Comparison of ENCODE assay signal across 2 cellular contexts in the genomic region with DNA sequence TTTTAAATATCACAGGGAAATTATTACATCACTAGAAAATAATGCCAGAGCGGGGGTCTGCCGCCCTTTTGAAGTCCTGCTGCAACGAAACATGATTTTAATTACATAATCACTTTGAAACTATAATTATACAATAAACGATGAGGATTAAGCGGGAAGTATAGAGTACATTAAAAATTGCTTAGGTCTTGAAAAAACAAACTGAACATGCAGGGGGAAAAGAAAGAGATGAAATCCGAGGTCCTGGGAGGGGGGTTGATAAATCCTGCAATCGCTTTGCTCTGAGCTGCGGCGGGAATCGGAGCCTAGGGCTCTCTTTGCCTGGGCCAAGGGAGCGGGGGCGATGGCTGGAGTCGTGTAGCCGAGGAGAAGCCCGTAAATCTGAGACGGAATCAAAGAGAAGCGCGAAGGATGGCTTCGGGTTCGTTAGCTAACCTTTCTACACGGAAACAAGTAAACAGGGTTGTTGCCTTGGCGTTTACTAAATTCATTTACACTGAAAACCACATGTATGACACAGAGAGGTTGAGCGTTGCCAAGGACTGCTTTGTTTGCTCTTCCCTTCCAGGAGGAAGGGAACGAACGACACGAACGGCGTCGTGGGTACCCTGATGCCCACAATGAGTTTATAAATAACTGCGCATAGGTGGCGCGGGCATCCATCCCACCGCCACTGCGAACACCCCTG.
TF ChIP-seq lines count a peak whose summit lies in the region.

No MANE protein-coding gene starts in this region.

TF ChIP-seq in GM23338, 12 proteins besides CTCF, POLR2A, EP300 and RAD21 (continues in another document):
- TF ChIP-seq ZNF462 (CRISPR knock-in tag; IDR thresholded peaks at IDR 0.05), result no peak
- TF ChIP-seq ZNF114 (CRISPR knock-in tag; IDR thresholded peaks at IDR 0.05), result no peak
- TF ChIP-seq, protein P1, sequence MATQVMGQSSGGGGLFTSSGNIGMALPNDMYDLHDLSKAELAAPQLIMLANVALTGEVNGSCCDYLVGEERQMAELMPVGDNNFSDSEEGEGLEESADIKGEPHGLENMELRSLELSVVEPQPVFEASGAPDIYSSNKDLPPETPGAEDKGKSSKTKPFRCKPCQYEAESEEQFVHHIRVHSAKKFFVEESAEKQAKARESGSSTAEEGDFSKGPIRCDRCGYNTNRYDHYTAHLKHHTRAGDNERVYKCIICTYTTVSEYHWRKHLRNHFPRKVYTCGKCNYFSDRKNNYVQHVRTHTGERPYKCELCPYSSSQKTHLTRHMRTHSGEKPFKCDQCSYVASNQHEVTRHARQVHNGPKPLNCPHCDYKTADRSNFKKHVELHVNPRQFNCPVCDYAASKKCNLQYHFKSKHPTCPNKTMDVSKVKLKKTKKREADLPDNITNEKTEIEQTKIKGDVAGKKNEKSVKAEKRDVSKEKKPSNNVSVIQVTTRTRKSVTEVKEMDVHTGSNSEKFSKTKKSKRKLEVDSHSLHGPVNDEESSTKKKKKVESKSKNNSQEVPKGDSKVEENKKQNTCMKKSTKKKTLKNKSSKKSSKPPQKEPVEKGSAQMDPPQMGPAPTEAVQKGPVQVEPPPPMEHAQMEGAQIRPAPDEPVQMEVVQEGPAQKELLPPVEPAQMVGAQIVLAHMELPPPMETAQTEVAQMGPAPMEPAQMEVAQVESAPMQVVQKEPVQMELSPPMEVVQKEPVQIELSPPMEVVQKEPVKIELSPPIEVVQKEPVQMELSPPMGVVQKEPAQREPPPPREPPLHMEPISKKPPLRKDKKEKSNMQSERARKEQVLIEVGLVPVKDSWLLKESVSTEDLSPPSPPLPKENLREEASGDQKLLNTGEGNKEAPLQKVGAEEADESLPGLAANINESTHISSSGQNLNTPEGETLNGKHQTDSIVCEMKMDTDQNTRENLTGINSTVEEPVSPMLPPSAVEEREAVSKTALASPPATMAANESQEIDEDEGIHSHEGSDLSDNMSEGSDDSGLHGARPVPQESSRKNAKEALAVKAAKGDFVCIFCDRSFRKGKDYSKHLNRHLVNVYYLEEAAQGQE (IDR thresholded peaks at IDR 0.05; ENCODE audit: unreplicated experiment), result no peak
- TF ChIP-seq ZNF331 (CRISPR knock-in tag; IDR thresholded peaks at IDR 0.05; ENCODE audit: low read depth), result no peak
- TF ChIP-seq POLR2AphosphoS5 (IDR thresholded peaks at IDR 0.05; ENCODE audit: low read depth), result no peak
- TF ChIP-seq STAT1 (IDR thresholded peaks at IDR 0.05; ENCODE audit: unreplicated experiment), result no peak
- no peak for TF ChIP-seq CREB1 (CRISPR knock-in tag; IDR thresholded peaks at IDR 0.05; ENCODE audit: low read depth)
- TF ChIP-seq EZH2phosphoT487 (IDR thresholded peaks at IDR 0.05; ENCODE audit: unreplicated experiment), result peak; percentile 60

TF ChIP-seq in H1, 55 proteins besides CTCF, POLR2A, EP300 and RAD21:
- no peak for TF ChIP-seq ZNF274 (IDR thresholded peaks at IDR 0.05; ENCODE audit: borderline replicate concordance, extremely low read depth, low read length)
- TF ChIP-seq RNF2 (IDR thresholded peaks at IDR 0.05; ENCODE audit: borderline replicate concordance, low read depth, low read length, missing control alignments, poor library complexity, severe bottlenecking), result peak; percentile 98
- no peak for TF ChIP-seq CBX5 (IDR thresholded peaks at IDR 0.05; ENCODE audit: low read depth, low read length)
- TF ChIP-seq CBX8 (IDR thresholded peaks at IDR 0.05; ENCODE audit: borderline replicate concordance, low read depth, low read length), result peak; percentile 74; the same call in 1 of the 2 replicates
- TF ChIP-seq, protein P2, sequence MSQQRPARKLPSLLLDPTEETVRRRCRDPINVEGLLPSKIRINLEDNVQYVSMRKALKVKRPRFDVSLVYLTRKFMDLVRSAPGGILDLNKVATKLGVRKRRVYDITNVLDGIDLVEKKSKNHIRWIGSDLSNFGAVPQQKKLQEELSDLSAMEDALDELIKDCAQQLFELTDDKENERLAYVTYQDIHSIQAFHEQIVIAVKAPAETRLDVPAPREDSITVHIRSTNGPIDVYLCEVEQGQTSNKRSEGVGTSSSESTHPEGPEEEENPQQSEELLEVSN (IDR thresholded peaks at IDR 0.05), result no peak
- no peak for TF ChIP-seq POLR2AphosphoS5 (IDR thresholded peaks at IDR 0.05; ENCODE audit: low read depth, low read length)
- TF ChIP-seq TCF12 (IDR thresholded peaks at IDR 0.05; ENCODE audit: low read depth, low read length), result 0 out of 2 replicates have a peak, but pooled peaks have one; percentile 3
- no peak for TF ChIP-seq HDAC2 (IDR thresholded peaks at IDR 0.05; ENCODE audit: borderline replicate concordance in 1 of 2, low read depth in 2 of 2, low read length in 2 of 2)
- no peak for TF ChIP-seq ASH2L (IDR thresholded peaks at IDR 0.05; ENCODE audit: low read length)
- no peak for TF ChIP-seq SIRT6 (IDR thresholded peaks at IDR 0.05; ENCODE audit: low read length)
